In genomic region chr15:65902373-65902772, GRCh38 we compare ENCODE assay signal across 9 cellular contexts. TPM values are rescaled to one million over a fixed set of nuclear protein-coding genes. Genes with fewer than 3 reads are reported as not detected.
DNase-seq lines count a peak whose midpoint lies in the region; ATAC-seq, FAIRE-seq and TF ChIP-seq lines count a peak whose summit lies in the region.
"Had no signal": no experiment of that assay in that cellular context is flagged by ENCODE, and none has a peak within 500 bp of the region (broad histone marks: within the 10 kb centered on the region; RNA-seq: fewer than 3 reads in every experiment).

No MANE protein-coding gene starts in this region.

- whole genome bisulfite sequencing in GM12878 (ENCODE audit: insufficient coverage, insufficient replicate concordance, low lambda C conversion rate, missing lambda C conversion rate), result 0% methylated on average over 1 of the region's 1 CpG
- 33 to 65% methylated on average over 1 of the region's 1 CpG for WGBS in lung, 2 donors

- no peaks in the 10 kb centered on the region for H3K9me3 ChIP-seq in GM12878 (replicated peaks; ENCODE audit: control insufficient read depth, insufficient read depth, low read length)
- H3K9me3 ChIP-seq in lung (ENCODE audit: control insufficient read depth in 2 of 2, insufficient read depth in 1 of 2, low read length in 1 of 2), result no peaks in the 10 kb centered on the region

- no peak for TF ChIP-seq CTCF in GM12878 (IDR thresholded peaks at IDR 0.05 in 2 of 3, conservative IDR thresholded peaks at IDR 0.05 in 1 of 3; ENCODE audit: control insufficient read depth in 2 of 3, extremely low read depth in 1 of 3, insufficient read depth in 1 of 3, low read depth in 3 of 3, low read length in 3 of 3)
- no peak for TF ChIP-seq CTCF in lung (IDR thresholded peaks at IDR 0.05; ENCODE audit: control extremely low read depth, extremely low read depth)
- no peak for TF ChIP-seq CTCF in HFFc6 (IDR thresholded peaks at IDR 0.05)

- peaks cover 28% of the 10 kb centered on the region for H3K4me1 Mint-ChIP-seq in HFFc6 (ENCODE audit: low read depth)

- DNase-seq in DMS79 treated with DMSO at 0.1 percent for 48 hours (lab: John Stamatoyannopoulos, UW), result peak; percentile 3
- no peak for DNase-seq in DMS79 (lab: John Stamatoyannopoulos, UW)
- DNase-seq in LoVo (ENCODE audit: low spot score), result peak; percentile 93
- DNase-seq in GM12878 (ENCODE audit: low read depth, low spot score), result peak; percentile 57
- DNase-seq in lung (ENCODE audit: low spot score), result peak; percentile 60
- no peak for DNase-seq in HFFc6
- DNase-seq in posterior cingulate gyrus, result no peak

- no peak overlapping the region for H3K4me3 Mint-ChIP-seq in HFFc6

- H3K27me3 Mint-ChIP-seq in HFFc6 (ENCODE audit: insufficient read depth), result peaks cover 2% of the 10 kb centered on the region; the same call in 1 of the 2 replicates

- no peaks in the 10 kb centered on the region for H4K20me1 ChIP-seq in GM12878 (ENCODE audit: control insufficient read depth, insufficient read depth)

- H3K4me3 ChIP-seq in GM12878 (no peak overlapping the region), lung (no peak overlapping the region)

- RAD21 ChIA-PET in GM12878 (lab: Charles Lee; ENCODE audit: unreplicated experiment), result interaction anchor here (0.6 to 5.2 kb wide), 8 partner anchors 11 to 393 kb away, joined by 3 to 57 read pairs (median 4); no protein-coding TSS in a partner anchor

- peaks cover 2 to 23% of the 10 kb centered on the region in 2 experiments; a peak in 3 of 4 replicates for H3K36me3 ChIP-seq in GM12878 (ENCODE audit: control insufficient read depth in 2 of 2, insufficient read depth in 2 of 2, low read length in 1 of 2)
- H3K36me3 ChIP-seq in lung (ENCODE audit: control insufficient read depth in 2 of 2, insufficient read depth in 2 of 2, low read length in 2 of 2), result peaks cover 9 to 15% of the 10 kb centered on the region in 2 donors

- no peak overlapping the region for H3K9ac ChIP-seq in GM12878 (ENCODE audit: control insufficient read depth, insufficient read depth, low read length)

- no peaks in the 10 kb centered on the region for H3K79me2 ChIP-seq in GM12878 (ENCODE audit: control insufficient read depth, insufficient read depth, low read length)

- no peak overlapping the region; the same call in 1 of the 2 replicates for H3K27ac Mint-ChIP-seq in HFFc6

- no TSS peak for BruUV-seq in GM12878 (replicated peaks; lab: Mats Ljungman, UMichigan)

- no peak overlapping the region; the same call in 1 of the 2 replicates for H2AFZ ChIP-seq in GM12878 (ENCODE audit: control insufficient read depth, low read depth, low read length)

- intact Hi-C loops in GM12878 (cut with micrococcal nuclease; ENCODE audit: unreplicated experiment) (no loop called here), posterior cingulate gyrus (cut with DNase I) (no loop called here)

- peaks cover 27% of the 10 kb centered on the region for H3K4me1 ChIP-seq in GM12878 (ENCODE audit: control insufficient read depth, insufficient read depth, low read length)
- H3K4me1 ChIP-seq in lung (ENCODE audit: control insufficient read depth in 2 of 2, insufficient read depth in 2 of 2, low read length in 2 of 2), result peaks cover 0 to 6% of the 10 kb centered on the region in 2 donors

- POLR2A ChIA-PET in GM12878 (lab: Charles Lee), result interaction anchor here (0.9 to 2.5 kb wide), 7 partner anchors 9 to 261 kb away, joined by 3 to 15 read pairs (median 7); partner anchors contain the start of gene RAB11A

- CTCF ChIA-PET in GM12878 (lab: Yijun Ruan, JAX), result interaction anchor here (0.6 to 3.1 kb wide), 6 partner anchors 14 to 291 kb away, joined by 3 to 19 read pairs (median 5); no protein-coding TSS in a partner anchor

- FAIRE-seq in GM12878 (lab: Jason Lieb, UNC), result no peak
- FAIRE-seq: A204.1 had no signal

- H3K27me3 ChIP-seq in GM12878 (replicated peaks in 1 of 2; ENCODE audit: control insufficient read depth in 2 of 2, insufficient read depth in 2 of 2, low read length in 1 of 2) (no peaks in the 10 kb centered on the region), lung (ENCODE audit: control insufficient read depth, insufficient read depth) (no peaks in the 10 kb centered on the region)

- H3K27ac ChIP-seq in GM12878 (ENCODE audit: control insufficient read depth, insufficient read depth) (peak overlapping the region; percentile 63), lung (ENCODE audit: low read depth in 1 of 2, low read length in 1 of 2) (no peak overlapping the region)

- TF ChIP-seq POLR2A in GM12878 (IDR thresholded peaks at IDR 0.05; ENCODE audit: low read depth, low read length), result no peak

- peak overlapping the region; percentile 33; the same call in 1 of the 2 replicates for H3K4me2 ChIP-seq in GM12878 (ENCODE audit: control insufficient read depth, insufficient read depth)

- ATAC-seq in GM21737 (IDR thresholded peaks at IDR 0.05; ENCODE audit: unreplicated experiment) (peak; percentile 73), GM12878 (peak; percentile 93), lung (ENCODE audit: insufficient read depth, low FRiP score) (peak; percentile 90)

- SMC1A ChIA-PET in GM12878 (lab: Charles Lee; ENCODE audit: uncharacterized antibody, unreplicated experiment), result interaction anchor here (0.8 to 7.6 kb wide), 11 partner anchors 9 to 183 kb away, joined by 3 to 70 read pairs (median 4); partner anchors contain the start of gene RAB11A

- in situ Hi-C loops in GM12878 (cut with MboI), result no loop called here

- H3K9me3 Mint-ChIP-seq in HFFc6, result no peaks in the 10 kb centered on the region

- no peak for TF ChIP-seq RAD21 in GM12878 (IDR thresholded peaks at IDR 0.05; ENCODE audit: insufficient read depth, low read depth, low read length)

- TF ChIP-seq EP300 in GM12878 (IDR thresholded peaks at IDR 0.05; ENCODE audit: borderline replicate concordance in 1 of 2, control insufficient read depth in 1 of 2, low read depth in 2 of 2, low read length in 2 of 2), result no peak

- peaks cover 35% of the 10 kb centered on the region for H3K36me3 Mint-ChIP-seq in HFFc6 (ENCODE audit: low read depth)

TF ChIP-seq in GM12878, 131 proteins besides CTCF, POLR2A, EP300 and RAD21 (continues in another document):
- TF ChIP-seq MAX (IDR thresholded peaks at IDR 0.05; ENCODE audit: low read depth, low read length) (no peak), CEBPZ (IDR thresholded peaks at IDR 0.05; ENCODE audit: low read depth, low read length) (no peak), IKZF2 (IDR thresholded peaks at IDR 0.05) (peak; percentile 53 to 56; a peak in 2 of 4 replicates), NBN (IDR thresholded peaks at IDR 0.05) (0 out of 2 replicates have a peak, but pooled peaks have one; percentile 17)

RNA-seq across cellular contexts. Expression of gene RAB11A, which starts 33.1 kb away (rescaled TPM):
- 70.8 and 70.9 TPM in 2 replicates for total RNA-seq in GM12878 (2013; cell fraction: nucleolus; rRNA removed)
- total RNA-seq in GM12878 (2014; rRNA removed) (128 and 141 TPM in 2 replicates), GM12878 (2014; rRNA removed; fragmentation: Illumina TruSeq; extraction: Trizol) (148 and 152 TPM in 2 replicates), GM12878 (2021) (182 and 204 TPM in 2 replicates), lung (100 to 1,000 TPM; 206 to 313 TPM)
- 108 TPM for polyA plus RNA-seq in GM12878 (2011; ENCODE audit: low read depth)
- polyA plus RNA-seq in GM12878 (2011; rRNA removed) (387 and 412 TPM in 2 replicates), GM12878 (2014; fragmentation: Illumina TruSeq; extraction: Trizol) (274 and 338 TPM in 2 replicates), GM12878 (2014; fragmentation: Nextera tagmentation; extraction: Ambion mirVana) (100 to 1,000 TPM; 155 to 179 TPM), GM12878 (2014; rRNA removed) (218 and 266 TPM in 2 replicates), GM12878 (2016; fragmentation: Nextera tagmentation; extraction: Ambion mirVana) (100 to 1,000 TPM; 275 to 291 TPM), lung (100 to 1,000 TPM; 120 to 258 TPM)
- 245 and 314 TPM in 2 replicates for polyA plus RNA-seq in GM12878 (2011; cell fraction: cytosol; rRNA removed)
- 170 and 179 TPM in 2 replicates for polyA plus RNA-seq in GM12878 (2011; cell fraction: nucleus; rRNA removed)
- 175 and 233 TPM in 2 replicates for polyA plus RNA-seq in GM12878 (2012)
- polyA minus RNA-seq in GM12878 (2011; rRNA and poly(A)+ RNA removed), result 143 and 310 TPM in 2 replicates
- polyA minus RNA-seq in GM12878 (2011; cell fraction: cytosol; rRNA and poly(A)+ RNA removed), result 48.4 and 63.4 TPM in 2 replicates
- polyA minus RNA-seq in GM12878 (2011; cell fraction: nucleus; rRNA and poly(A)+ RNA removed), result 14.7 and 27.4 TPM in 2 replicates
- 100 to 1,000 TPM; 193 to 236 (median 223) TPM for total RNA-seq in HFFc6 (2021; fragmentation: NEBNext Ultra II Directional; extraction: Animal tissue kit (Norgen Biotek cat#: 25700))

Comparison
In these comparisons a context has a peak if more than half of its experiments do, and no peak if none do; other contexts are left out.
1. DNase-seq: peak in DMS79 treated with DMSO at 0.1 percent for 48 hours (single experiment), LoVo (single experiment), GM12878 (single experiment) and lung (single experiment); none in DMS79 (single experiment), HFFc6 (single experiment) and posterior cingulate gyrus (0 of 10).
2. Peak in every context shown above with its lines, with median percentiles within 50 percentile points of each other: ATAC-seq.